Comparison of ENCODE assay signal across 1 cellular context in genomic region chr22:26481694-26482093, GRCh38.
TF ChIP-seq lines count a peak whose summit lies in the region.

No MANE protein-coding gene starts in this region.

TF ChIP-seq in GM12891, 5 proteins besides CTCF, POLR2A, EP300 and RAD21 (continued from another document):
- peak; percentile 85 for TF ChIP-seq SPI1 (IDR thresholded peaks at IDR 0.05; ENCODE audit: low read depth, low read length)
